Comparison of ENCODE assay signal across 1 cellular context in the genomic region with DNA sequence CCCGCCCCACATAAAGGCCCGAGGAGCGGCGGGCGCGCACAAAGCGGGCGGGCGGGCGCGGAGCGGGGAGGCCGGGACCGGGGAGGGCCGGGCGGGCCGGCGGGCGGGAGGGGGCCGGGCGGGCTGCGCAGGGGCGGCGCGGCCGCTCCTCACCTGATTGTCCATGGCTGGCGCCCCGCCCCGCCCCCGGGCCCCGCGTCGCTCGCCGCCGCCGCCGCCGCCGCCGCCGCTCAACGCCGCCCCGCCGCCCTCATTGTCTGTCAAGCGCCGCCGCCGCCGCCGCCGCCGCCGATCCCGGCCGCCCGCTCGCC.
TF ChIP-seq lines count a peak whose summit lies in the region.

No MANE protein-coding gene starts in this region.

TF ChIP-seq in H1, 55 proteins besides CTCF, POLR2A, EP300 and RAD21 (continued from another document):
- TF ChIP-seq, protein P1, sequence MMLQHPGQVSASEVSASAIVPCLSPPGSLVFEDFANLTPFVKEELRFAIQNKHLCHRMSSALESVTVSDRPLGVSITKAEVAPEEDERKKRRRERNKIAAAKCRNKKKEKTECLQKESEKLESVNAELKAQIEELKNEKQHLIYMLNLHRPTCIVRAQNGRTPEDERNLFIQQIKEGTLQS (IDR thresholded peaks at IDR 0.05; ENCODE audit: insufficient read depth, low read depth, low read length) = no peak
- no peak for TF ChIP-seq RFX5 (IDR thresholded peaks at IDR 0.05; ENCODE audit: borderline replicate concordance, low read depth, low read length)
- TF ChIP-seq KDM4A (IDR thresholded peaks at IDR 0.05; ENCODE audit: low read depth, low read length, severe bottlenecking) = no peak
- TF ChIP-seq SAP30 (IDR thresholded peaks at IDR 0.05; ENCODE audit: insufficient read depth, insufficient replicate concordance, low read length) = no peak
- no peak for TF ChIP-seq EZH2 (IDR thresholded peaks at IDR 0.05; ENCODE audit: low read depth, low read length, severe bottlenecking)
